In the genomic region with DNA sequence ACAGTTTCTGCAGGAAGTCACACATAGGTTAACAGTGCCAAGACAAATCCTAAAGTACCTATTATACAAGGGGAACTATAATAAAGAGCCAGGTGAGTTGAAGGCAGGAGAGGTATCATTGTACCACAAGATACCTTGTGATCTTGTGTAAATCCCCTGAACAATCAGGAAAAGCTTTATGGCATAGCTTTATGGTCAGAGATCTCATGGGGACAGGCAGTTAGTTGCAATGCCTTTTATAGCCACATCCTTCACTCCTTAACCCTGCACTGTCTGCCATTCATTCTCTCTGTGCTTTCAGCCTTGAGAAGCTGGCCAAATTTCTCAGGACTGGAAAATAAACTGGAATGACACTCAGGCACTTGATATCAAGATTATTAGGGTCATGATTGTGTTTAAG, we compare ENCODE assay signal across 15 cellular contexts.
DNase-seq lines count a peak whose midpoint lies in the region; ATAC-seq and TF ChIP-seq lines count a peak whose summit lies in the region.
"Had no signal": no experiment of that assay in that cellular context is flagged by ENCODE, and none has a peak within 500 bp of the region (broad histone marks: within the 10 kb centered on the region; RNA-seq: fewer than 3 reads in every experiment).

No MANE protein-coding gene starts in this region.

- DNase-seq in LNCaP clone FGC (ENCODE audit: low read depth) (peak; percentile 91), hepatocyte (ENCODE audit: low spot score) (peak; percentile 42), psoas muscle (no peak), omental fat pad (ENCODE audit: low spot score) (no peak), NOMO-1 (lab: John Stamatoyannopoulos, UW; ENCODE audit: unreplicated experiment in 2 of 2) (no peak)
- DNase-seq in activated CD4-positive, alpha-beta memory T cell treated with anti-CD3 and anti-CD28 coated beads for 36 hours = no peak
- DNase-seq: ACHN; C1 segment of cervical spinal cord; CD4-positive, alpha-beta memory T cell; COR-L47; DMS53; GF-D8 had no signal

- H3K4me3 ChIP-seq in BLaER1 treated with 17β-estradiol and CSF1 and Interleukin-3, amounts not matched to agents 10 nM and 100 nM = peak overlapping the region in 5 of 10 experiments; percentile 45 to 63 (median 53); a peak in 4 of 20 replicates
- H3K4me3 ChIP-seq in LNCaP clone FGC (ENCODE audit: low read depth, low read length) (no peak overlapping the region), hepatocyte (no peak overlapping the region), psoas muscle (no peak overlapping the region)

- no peak overlapping the region for H3K4me3 Mint-ChIP-seq in activated CD4-positive, alpha-beta memory T cell treated with anti-CD3 and anti-CD28 coated beads for 36 hours
- H3K4me3 Mint-ChIP-seq: CD4-positive, alpha-beta memory T cell had no signal

- H3K4me1 ChIP-seq in BLaER1 treated with 17β-estradiol and CSF1 and Interleukin-3, amounts not matched to agents 10 nM and 100 nM = peaks cover 15 to 41% (median 29%) of the 10 kb centered on the region in 10 experiments; a peak in 19 of 20 replicates
- H3K4me1 ChIP-seq in hepatocyte (ENCODE audit: insufficient read depth) (peaks cover 31% of the 10 kb centered on the region), psoas muscle (peaks cover 81% of the 10 kb centered on the region)

- H3K4me1 Mint-ChIP-seq in activated CD4-positive, alpha-beta memory T cell treated with anti-CD3 and anti-CD28 coated beads for 36 hours (ENCODE audit: low read depth) = no peaks in the 10 kb centered on the region
- H3K4me1 Mint-ChIP-seq: CD4-positive, alpha-beta memory T cell had no signal

- H3K9ac ChIP-seq in BLaER1 treated with 17β-estradiol and CSF1 and Interleukin-3, amounts not matched to agents 10 nM and 100 nM = no peak overlapping the region

- H3K36me3 Mint-ChIP-seq in activated CD4-positive, alpha-beta memory T cell treated with anti-CD3 and anti-CD28 coated beads for 36 hours = no peaks in the 10 kb centered on the region
- H3K36me3 Mint-ChIP-seq: CD4-positive, alpha-beta memory T cell had no signal

- H3K27ac ChIP-seq in BLaER1 treated with 17β-estradiol and CSF1 and Interleukin-3, amounts not matched to agents 10 nM and 100 nM = peak overlapping the region in 6 of 11 experiments; percentile 81 to 89 (median 83); a peak in 8 of 22 replicates
- H3K27ac ChIP-seq in hepatocyte (peak overlapping the region; percentile 30), psoas muscle (peak overlapping the region; percentile 88)

- H3K9me3 Mint-ChIP-seq in activated CD4-positive, alpha-beta memory T cell treated with anti-CD3 and anti-CD28 coated beads for 36 hours = no peaks in the 10 kb centered on the region
- H3K9me3 Mint-ChIP-seq: CD4-positive, alpha-beta memory T cell had no signal

- peaks cover 11 to 31% (median 21%) of the 10 kb centered on the region in 11 experiments for H3K9me3 ChIP-seq in BLaER1 treated with 17β-estradiol and CSF1 and Interleukin-3, amounts not matched to agents 10 nM and 100 nM (replicated peaks in 1 of 11)
- H3K9me3 ChIP-seq in hepatocyte (ENCODE audit: low read depth) = no peaks in the 10 kb centered on the region
- H3K9me3 ChIP-seq in psoas muscle = no peaks in the 10 kb centered on the region

- H3K27ac Mint-ChIP-seq in activated CD4-positive, alpha-beta memory T cell treated with anti-CD3 and anti-CD28 coated beads for 36 hours = no peak overlapping the region
- H3K27ac Mint-ChIP-seq: CD4-positive, alpha-beta memory T cell had no signal

- H3K27me3 Mint-ChIP-seq in activated CD4-positive, alpha-beta memory T cell treated with anti-CD3 and anti-CD28 coated beads for 36 hours = no peaks in the 10 kb centered on the region

- peaks cover 21% of the 10 kb centered on the region for H3K79me2 ChIP-seq in hepatocyte

- CTCF ChIA-PET in activated CD4-positive, alpha-beta memory T cell treated with anti-CD3 and anti-CD28 coated beads for 36 hours (lab: Charles Lee) = no interaction called here

- ATAC-seq in psoas muscle (peak in 2 of 4 donors; percentile 23 to 27), GM18517 (IDR thresholded peaks at IDR 0.05; ENCODE audit: unreplicated experiment) (no peak), omental fat pad (ENCODE audit: low FRiP score) (no peak)
- ATAC-seq: HCT116 had no signal

- H3K4me2 ChIP-seq in BLaER1 treated with 17β-estradiol and CSF1 and Interleukin-3, amounts not matched to agents 10 nM and 100 nM = peak overlapping the region in 7 of 11 experiments; percentile 41 to 73 (median 66); a peak in 13 of 22 replicates
- no peak overlapping the region for H3K4me2 ChIP-seq in hepatocyte

- no peak overlapping the region for H2AFZ ChIP-seq in hepatocyte

- TF ChIP-seq CTCF in LNCaP clone FGC (IDR thresholded peaks at IDR 0.05; ENCODE audit: control insufficient read depth, extremely low read depth, insufficient read depth) = no peak
- TF ChIP-seq CTCF in hepatocyte (IDR thresholded peaks at IDR 0.05; ENCODE audit: poor library complexity) = no peak
- peak; percentile 13 for TF ChIP-seq CTCF in psoas muscle (IDR thresholded peaks at IDR 0.05)
- no peak for TF ChIP-seq CTCF in omental fat pad (IDR thresholded peaks at IDR 0.05)

- intact Hi-C loops in psoas muscle (cut with DNase I) = no loop called here
- intact Hi-C loops in activated CD4-positive, alpha-beta memory T cell treated with anti-CD3 and anti-CD28 coated beads for 36 hours (cut with micrococcal nuclease) = no loop called here

- H3K27me3 ChIP-seq in BLaER1 treated with 17β-estradiol and CSF1 and Interleukin-3, amounts not matched to agents 10 nM and 100 nM = no peaks in the 10 kb centered on the region
- no peaks in the 10 kb centered on the region for H3K27me3 ChIP-seq in hepatocyte
- H3K27me3 ChIP-seq in psoas muscle (ENCODE audit: insufficient read depth in 3 of 3, low read length in 2 of 3) = no peaks in the 10 kb centered on the region

- peaks cover 0 to 15% (median 0%) of the 10 kb centered on the region in 11 experiments; a peak in 3 of 22 replicates for H3K36me3 ChIP-seq in BLaER1 treated with 17β-estradiol and CSF1 and Interleukin-3, amounts not matched to agents 10 nM and 100 nM
- no peaks in the 10 kb centered on the region for H3K36me3 ChIP-seq in hepatocyte (replicated peaks; ENCODE audit: insufficient read depth, low read depth)
- H3K36me3 ChIP-seq in psoas muscle (ENCODE audit: insufficient read depth in 1 of 2, low read depth in 1 of 2) = no peaks in the 10 kb centered on the region

- no peaks in the 10 kb centered on the region for H4K20me1 ChIP-seq in BLaER1 treated with 17β-estradiol and CSF1 and Interleukin-3, amounts not matched to agents 10 nM and 100 nM
- H4K20me1 ChIP-seq in hepatocyte (ENCODE audit: insufficient read depth, poor library complexity, severe bottlenecking) = no peaks in the 10 kb centered on the region

- POLR2A ChIA-PET in activated CD4-positive, alpha-beta memory T cell treated with anti-CD3 and anti-CD28 coated beads for 36 hours (lab: Charles Lee) = no interaction called here

- H3K9me2 ChIP-seq in hepatocyte (replicated peaks; ENCODE audit: insufficient read depth) = no peaks in the 10 kb centered on the region

Comparison
In these comparisons a context has a peak if more than half of its experiments do, and no peak if none do; other contexts are left out.
1. H3K27ac ChIP-seq: peak in every context shown above with its lines; median percentile 88 in psoas muscle; 83 in BLaER1 treated with 17β-estradiol and CSF1 and Interleukin-3, amounts not matched to agents 10 nM and 100 nM; 30 in hepatocyte.
2. DNase-seq: peak in LNCaP clone FGC (single experiment) and hepatocyte (single experiment); none in psoas muscle (0 of 2), activated CD4-positive, alpha-beta memory T cell treated with anti-CD3 and anti-CD28 coated beads for 36 hours (single experiment), omental fat pad (single experiment) and NOMO-1 (0 of 2).